Comparison of ENCODE assay signal across 20 cellular contexts in genomic region chr17:9999948-10000695, GRCh38.
DNase-seq lines count a peak whose midpoint lies in the region; ATAC-seq, FAIRE-seq and TF ChIP-seq lines count a peak whose summit lies in the region.
"Had no signal": no experiment of that assay in that cellular context is flagged by ENCODE, and none has a peak within 500 bp of the region (broad histone marks: within the 10 kb centered on the region; RNA-seq: fewer than 3 reads in every experiment).

No MANE protein-coding gene starts in this region.

- intact Hi-C loops in GM12878 (cut with micrococcal nuclease; ENCODE audit: unreplicated experiment), result no loop called here
- intact Hi-C loops in gastrocnemius medialis (cut with DNase I; ENCODE audit: low total_unique reads), result no loop called here
- intact Hi-C loops in activated CD4-positive, alpha-beta T cell treated with anti-CD3 and anti-CD28 coated beads, Interleukin-2, amount 10 ng/mL, durations not matched to agents 24 days and 14 days (cut with micrococcal nuclease), result no loop called here

- no peak overlapping the region for H2AFZ ChIP-seq in GM12878 (ENCODE audit: control insufficient read depth, low read depth, low read length)

- H3K4me3 ChIP-seq in GM12878 (no peak overlapping the region), gastrocnemius medialis (no peak overlapping the region)
- H3K4me3 ChIP-seq: Peyer's patch, tibial nerve had no signal

- H3K4me1 Mint-ChIP-seq in activated CD4-positive, alpha-beta T cell treated with anti-CD3 and anti-CD28 coated beads, Interleukin-2, amount 10 ng/mL, durations not matched to agents 24 days and 14 days, result no peaks in the 10 kb centered on the region
- H3K4me1 Mint-ChIP-seq: T-cell had no signal

- TF ChIP-seq EP300 in GM12878 (IDR thresholded peaks at IDR 0.05; ENCODE audit: borderline replicate concordance in 1 of 2, control insufficient read depth in 1 of 2, low read depth in 2 of 2, low read length in 2 of 2), result no peak

- no peak for TF ChIP-seq CTCF in GM12878 (IDR thresholded peaks at IDR 0.05 in 2 of 3, conservative IDR thresholded peaks at IDR 0.05 in 1 of 3; ENCODE audit: control insufficient read depth in 2 of 3, extremely low read depth in 1 of 3, insufficient read depth in 1 of 3, low read depth in 3 of 3, low read length in 3 of 3)
- TF ChIP-seq CTCF in gastrocnemius medialis (IDR thresholded peaks at IDR 0.05 in 4 of 5, conservative IDR thresholded peaks at IDR 0.05 in 1 of 5), result no peak

- CTCF ChIA-PET in GM12878 (lab: Yijun Ruan, JAX), result no interaction called here

- no peaks in the 10 kb centered on the region for H3K9me3 ChIP-seq in GM12878 (replicated peaks; ENCODE audit: control insufficient read depth, insufficient read depth, low read length)
- H3K9me3 ChIP-seq in gastrocnemius medialis, result no peaks in the 10 kb centered on the region
- H3K9me3 ChIP-seq: left ventricle myocardium inferior, Peyer's patch, tibial nerve had no signal

- RAD21 ChIA-PET in GM12878 (lab: Charles Lee; ENCODE audit: unreplicated experiment), result no interaction called here

- DNase-seq in GM12878 (ENCODE audit: low read depth, low spot score), result peak; percentile 58
- DNase-seq in NCI-H748 treated with DMSO at 0.1 percent for 48 hours (lab: John Stamatoyannopoulos, UW), result no peak
- DNase-seq in A172 (ENCODE audit: low spot score), result no peak
- no peak for DNase-seq in gastrocnemius medialis
- no peak for DNase-seq in activated CD4-positive, alpha-beta T cell treated with anti-CD3 and anti-CD28 coated beads, Interleukin-2, amount 10 ng/mL, durations not matched to agents 24 days and 14 days
- DNase-seq: activated CD8-positive, alpha-beta memory T cell treated with anti-CD3 and anti-CD28 coated beads, Interleukin-2, amount 50 U/mL, for 48 hours; activated naive CD4-positive, alpha-beta T cell treated with anti-CD3 and anti-CD28 coated beads, Interleukin-2, amount 50 U/mL, for 16 hours; DMS 273 treated with DMSO at 0.1 percent for 48 hours; effector memory CD4-positive, alpha-beta T cell; left ventricle myocardium inferior; NCI-H1048; NCI-H446 treated with DMSO at 0.1 percent for 48 hours; Peyer's patch; stimulated activated CD4-positive, alpha-beta T cell treated with anti-CD3 and anti-CD28 coated beads, Interleukin-15, amount 100 ng/mL, for 24 hours; T-cell had no signal

- H3K27ac ChIP-seq in GM12878 (ENCODE audit: control insufficient read depth, insufficient read depth), result 0 out of 2 replicates have a peak overlapping the region, but pooled peaks have one; percentile 28
- no peak overlapping the region for H3K27ac ChIP-seq in gastrocnemius medialis
- H3K27ac ChIP-seq: left ventricle myocardium inferior, Peyer's patch had no signal

- TF ChIP-seq POLR2A in GM12878 (IDR thresholded peaks at IDR 0.05; ENCODE audit: low read depth, low read length) (no peak), gastrocnemius medialis (IDR thresholded peaks at IDR 0.05) (no peak)

- peak; percentile 92 for ATAC-seq in GM18520 (IDR thresholded peaks at IDR 0.05; ENCODE audit: unreplicated experiment)
- ATAC-seq in GM21360 (IDR thresholded peaks at IDR 0.05; ENCODE audit: unreplicated experiment), result peak; percentile 57
- peak; percentile 72 for ATAC-seq in HG02938 (IDR thresholded peaks at IDR 0.05; ENCODE audit: unreplicated experiment)
- peak; percentile 96 for ATAC-seq in GM12878
- no peak for ATAC-seq in gastrocnemius medialis
- ATAC-seq: activated CD4-positive, CD25-positive, alpha-beta regulatory T cell treated with anti-CD3 and anti-CD28 coated beads, Interleukin-2, amount 50 U/mL, for 24 hours; T-cell had no signal

- in situ Hi-C loops in GM12878 (cut with MboI) (no loop called here), gastrocnemius medialis (cut with MboI; ENCODE audit: low sequenced_read_pairs in 4 of 4) (no loop called here)

- H3K79me2 ChIP-seq in GM12878 (ENCODE audit: control insufficient read depth, insufficient read depth, low read length), result peaks cover 2% of the 10 kb centered on the region; the same call in 1 of the 2 replicates

- H3K36me3 ChIP-seq in GM12878 (ENCODE audit: control insufficient read depth in 2 of 2, insufficient read depth in 2 of 2, low read length in 1 of 2), result no peaks in the 10 kb centered on the region
- no peaks in the 10 kb centered on the region for H3K36me3 ChIP-seq in gastrocnemius medialis
- H3K36me3 ChIP-seq: left ventricle myocardium inferior, Peyer's patch, tibial nerve had no signal

- H3K9ac ChIP-seq in GM12878 (ENCODE audit: control insufficient read depth, insufficient read depth, low read length), result no peak overlapping the region

- H3K9me3 Mint-ChIP-seq in activated CD4-positive, alpha-beta T cell treated with anti-CD3 and anti-CD28 coated beads, Interleukin-2, amount 10 ng/mL, durations not matched to agents 24 days and 14 days, result peaks cover 2% of the 10 kb centered on the region
- H3K9me3 Mint-ChIP-seq: T-cell had no signal

- no peak overlapping the region for H3K27ac Mint-ChIP-seq in activated CD4-positive, alpha-beta T cell treated with anti-CD3 and anti-CD28 coated beads, Interleukin-2, amount 10 ng/mL, durations not matched to agents 24 days and 14 days
- H3K27ac Mint-ChIP-seq: T-cell had no signal

- BruUV-seq in GM12878 (replicated peaks; lab: Mats Ljungman, UMichigan), result no TSS peak

- no peaks in the 10 kb centered on the region for H3K27me3 ChIP-seq in GM12878 (replicated peaks in 1 of 2; ENCODE audit: control insufficient read depth in 2 of 2, insufficient read depth in 2 of 2, low read length in 1 of 2)
- H3K27me3 ChIP-seq in gastrocnemius medialis, result no peaks in the 10 kb centered on the region
- H3K27me3 ChIP-seq: Peyer's patch, tibial nerve had no signal

- H3K4me1 ChIP-seq in GM12878 (ENCODE audit: control insufficient read depth, insufficient read depth, low read length) (peaks cover 14% of the 10 kb centered on the region), gastrocnemius medialis (no peaks in the 10 kb centered on the region)
- H3K4me1 ChIP-seq: Peyer's patch had no signal

- TF ChIP-seq RAD21 in GM12878 (IDR thresholded peaks at IDR 0.05; ENCODE audit: insufficient read depth, low read depth, low read length), result no peak

- FAIRE-seq in GM12878 (lab: Jason Lieb, UNC), result peak; percentile 98

- WGBS in GM12878 (ENCODE audit: insufficient coverage, insufficient replicate concordance, low lambda C conversion rate, missing lambda C conversion rate), result 2% methylated on average over 9 of the region's 9 CpGs

- no peaks in the 10 kb centered on the region for H3K27me3 Mint-ChIP-seq in activated CD4-positive, alpha-beta T cell treated with anti-CD3 and anti-CD28 coated beads, Interleukin-2, amount 10 ng/mL, durations not matched to agents 24 days and 14 days
- H3K27me3 Mint-ChIP-seq: T-cell had no signal

- H4K20me1 ChIP-seq in GM12878 (ENCODE audit: control insufficient read depth, insufficient read depth), result no peaks in the 10 kb centered on the region

- H3K4me2 ChIP-seq in GM12878 (ENCODE audit: control insufficient read depth, insufficient read depth), result peak overlapping the region; percentile 59

- no peaks in the 10 kb centered on the region for H3K36me3 Mint-ChIP-seq in activated CD4-positive, alpha-beta T cell treated with anti-CD3 and anti-CD28 coated beads, Interleukin-2, amount 10 ng/mL, durations not matched to agents 24 days and 14 days (ENCODE audit: low read depth)
- H3K36me3 Mint-ChIP-seq: T-cell had no signal

- H3K4me3 Mint-ChIP-seq in activated CD4-positive, alpha-beta T cell treated with anti-CD3 and anti-CD28 coated beads, Interleukin-2, amount 10 ng/mL, durations not matched to agents 24 days and 14 days, result no peak overlapping the region
- H3K4me3 Mint-ChIP-seq: T-cell had no signal

- SMC1A ChIA-PET in GM12878 (lab: Charles Lee; ENCODE audit: uncharacterized antibody, unreplicated experiment), result no interaction called here

- POLR2A ChIA-PET in GM12878 (lab: Charles Lee), result no interaction called here

TF ChIP-seq in GM12878, 131 proteins besides CTCF, POLR2A, EP300 and RAD21:
- TF ChIP-seq POU2F2 (IDR thresholded peaks at IDR 0.05; ENCODE audit: borderline replicate concordance, low read depth, low read length) (peak; percentile 75; the same call in 2 of the 3 replicates), CREB1 (IDR thresholded peaks at IDR 0.05; ENCODE audit: low read depth) (0 out of 2 replicates have a peak, but pooled peaks have one; percentile 8), JUNB (IDR thresholded peaks at IDR 0.05) (peak; percentile 43; the same call in 1 of the 2 replicates), EED (IDR thresholded peaks at IDR 0.05; ENCODE audit: low read depth) (peak; percentile 73; the same call in 1 of the 2 replicates), WRNIP1 (IDR thresholded peaks at IDR 0.05; ENCODE audit: borderline replicate concordance, low read depth, low read length) (no peak), PAX5 (IDR thresholded peaks at IDR 0.05; ENCODE audit: borderline replicate concordance, low read depth, low read length) (no peak)
TF ChIP-seq in GM12878: peak in this region for 4.

Comparison
In these comparisons a context has a peak if more than half of its experiments do, and no peak if none do; other contexts are left out.
1. ATAC-seq: peak in GM18520 (single experiment), GM21360 (single experiment), HG02938 (single experiment) and GM12878 (single experiment); none in gastrocnemius medialis (0 of 2).